8 cellular contexts compared by ENCODE assay signal in genomic region chr1:150813028-150813707, GRCh38. TPM values are rescaled to one million over a fixed set of nuclear protein-coding genes. Genes with fewer than 3 reads are reported as not detected.
DNase-seq lines count a peak whose midpoint lies in the region; ATAC-seq and TF ChIP-seq lines count a peak whose summit lies in the region.

No MANE protein-coding gene starts in this region.

- DNase-seq in Daoy (ENCODE audit: low read depth) (peak; percentile 58), HuH-7 (ENCODE audit: low spot score) (peak; percentile 55), Panc1 (ENCODE audit: low read depth, low spot score) (peak; percentile 42), endothelial cell (ENCODE audit: low spot score) (peak; percentile 72), midbrain (lab: John Stamatoyannopoulos, UW) (peak; percentile 26), NCI-H1436 (lab: John Stamatoyannopoulos, UW) (no peak)

- ATAC-seq in Panc1 (peak; percentile 97), HG03175 (IDR thresholded peaks at IDR 0.05; ENCODE audit: unreplicated experiment) (no peak), GM18520 (IDR thresholded peaks at IDR 0.05; ENCODE audit: unreplicated experiment) (no peak)

- H3K4me3 Mint-ChIP-seq in endothelial cell (ENCODE audit: unreplicated experiment) = no peak overlapping the region

- intact Hi-C loops in Panc1 (cut with micrococcal nuclease; ENCODE audit: unreplicated experiment) = loop anchor here (5.0 kb wide), 1 partner anchor 251 kb away; no protein-coding TSS in a partner anchor

- CTCF ChIA-PET in Panc1 (lab: Charles Lee) = interaction anchor here (0.6 to 1.2 kb wide), 10 partner anchors 10 to 733 kb away, joined by 3 to 8 read pairs (median 3); no protein-coding TSS in a partner anchor

- H3K4me3 ChIP-seq in Panc1 (ENCODE audit: low read depth in 2 of 2, low read length in 2 of 2) = no peak overlapping the region

- H3K27me3 Mint-ChIP-seq in endothelial cell (ENCODE audit: unreplicated experiment) = no peaks in the 10 kb centered on the region

- H3K4me1 ChIP-seq in Panc1 (ENCODE audit: control insufficient read depth, insufficient read depth, low read length) = no peaks in the 10 kb centered on the region

- POLR2A ChIA-PET in Panc1 (lab: Charles Lee) = no interaction called here

- H3K36me3 Mint-ChIP-seq in endothelial cell (ENCODE audit: low read depth, unreplicated experiment) = peaks cover 25% of the 10 kb centered on the region

- peaks cover 16% of the 10 kb centered on the region for H3K36me3 ChIP-seq in Panc1 (ENCODE audit: control insufficient read depth, insufficient read depth, low read length)

- H3K27me3 ChIP-seq in Panc1 (ENCODE audit: control insufficient read depth, insufficient read depth, low read length) = no peaks in the 10 kb centered on the region

- no TSS peak for BruUV-seq in Panc1 (replicated peaks; lab: Mats Ljungman, UMichigan)

- H3K9me3 Mint-ChIP-seq in endothelial cell (ENCODE audit: unreplicated experiment) = no peaks in the 10 kb centered on the region

- TF ChIP-seq CTCF in Panc1 (IDR thresholded peaks at IDR 0.05) = peak; percentile 89
- TF ChIP-seq CTCF in endothelial cell (IDR thresholded peaks at IDR 0.05; ENCODE audit: unreplicated experiment) = peak; percentile 61

- H3K9me3 ChIP-seq in Panc1 (ENCODE audit: control insufficient read depth, insufficient read depth, low read depth, low read length) = no peaks in the 10 kb centered on the region

- H3K4me1 Mint-ChIP-seq in endothelial cell (ENCODE audit: unreplicated experiment) = peaks cover 15% of the 10 kb centered on the region

- no peak overlapping the region for H3K27ac Mint-ChIP-seq in endothelial cell (ENCODE audit: unreplicated experiment)

- in situ Hi-C loops in Panc1 (cut with HindIII; ENCODE audit: low pct_unique_long_range_greater_than_20kb, low sequenced_read_pairs) = no loop called here

- H3K27ac ChIP-seq in Panc1 (ENCODE audit: low read length) = no peak overlapping the region

RNA-seq across cellular contexts. Expression of gene CTSK, which starts 5.1 kb away (rescaled TPM):
- total RNA-seq in Daoy (2014; rRNA removed; shearing (Covaris generic)) = 0.39 and 5.8 TPM in 2 replicates
- total RNA-seq in Panc1 (2021; ENCODE audit: unreplicated experiment) (4.4 TPM), endothelial cell (ENCODE audit: unreplicated experiment) (110 TPM)
- polyA plus RNA-seq in Panc1 (2012; ENCODE audit: insufficient read length) = 2.4 TPM

RNA-seq across cellular contexts. Expression of gene CTSS, which starts 47.6 kb away (rescaled TPM):
- total RNA-seq in Daoy (2014; rRNA removed; shearing (Covaris generic)) = 29.7 and 45.2 TPM in 2 replicates
- total RNA-seq in Panc1 (2021; ENCODE audit: unreplicated experiment) (5.1 TPM), endothelial cell (ENCODE audit: unreplicated experiment) (0.33 TPM)
- 0.42 TPM for polyA plus RNA-seq in Panc1 (2012; ENCODE audit: insufficient read length)

Comparison
In these comparisons a context has a peak if more than half of its experiments do, and no peak if none do; other contexts are left out.
1. RNA of gene CTSK, which starts 5.1 kb away (total RNA-seq): 110 TPM in endothelial cell (single experiment); 0.39 to 5.8 TPM in Daoy and 4.4 TPM in Panc1 (single experiment); every median in the first group is over 10 times any median in the second.